Comparison of ENCODE assay signal across 19 cellular contexts in the genomic region with DNA sequence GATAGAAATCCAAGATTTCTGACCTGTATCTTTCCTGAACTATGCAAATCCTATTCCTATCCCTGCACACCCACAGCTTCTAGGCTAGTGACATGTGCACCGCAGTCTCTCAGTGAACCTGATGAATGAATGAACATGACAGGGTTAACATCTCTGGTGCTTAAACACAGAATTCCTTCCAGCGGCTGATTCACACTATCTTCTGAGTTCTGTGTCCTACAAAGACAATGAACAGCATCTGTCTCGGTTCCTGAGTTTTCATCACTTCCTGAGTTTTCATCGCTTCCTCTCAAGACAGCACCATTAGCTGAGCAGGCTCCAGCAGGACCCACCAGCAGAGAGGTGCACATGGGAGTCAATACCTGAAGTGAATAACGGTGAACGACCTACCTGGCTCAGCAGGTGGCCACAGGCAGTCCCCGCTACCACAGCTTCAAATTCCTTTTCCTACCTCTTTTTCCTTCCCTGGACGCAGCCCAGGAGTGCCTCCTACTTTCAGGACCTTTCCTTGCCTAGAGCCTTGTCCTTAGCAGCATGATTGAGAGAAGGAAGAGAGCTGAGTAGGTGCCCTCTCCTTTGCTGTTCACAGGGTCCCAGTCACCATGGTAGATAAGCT.
DNase-seq lines count a peak whose midpoint lies in the region; ATAC-seq and TF ChIP-seq lines count a peak whose summit lies in the region.
"Had no signal": no experiment of that assay in that cellular context is flagged by ENCODE, and none has a peak within 500 bp of the region (broad histone marks: within the 10 kb centered on the region; RNA-seq: fewer than 3 reads in every experiment).

No MANE protein-coding gene starts in this region.

- in situ Hi-C loops in brain microvascular endothelial cell (cut with HindIII; ENCODE audit: low pct_ligation_motif_present, low sequenced_read_pairs) = no loop called here

- H3K36me3 ChIP-seq in A673 (ENCODE audit: insufficient read depth, low read length, poor library complexity, severe bottlenecking) = no peaks in the 10 kb centered on the region
- no peaks in the 10 kb centered on the region for H3K36me3 ChIP-seq in brain microvascular endothelial cell (replicated peaks)
- H3K36me3 ChIP-seq: gastroesophageal sphincter, ovary, upper lobe of right lung had no signal

- H3K4me1 ChIP-seq in A673 (ENCODE audit: insufficient read depth, low read length, poor library complexity, severe bottlenecking) = peaks cover 39% of the 10 kb centered on the region
- H3K4me1 ChIP-seq: gastroesophageal sphincter, upper lobe of right lung had no signal

- CTCF ChIA-PET in A673 (lab: Charles Lee) = interaction anchor here (1.8 kb wide), 1 partner anchor 51 kb away, joined by 5 read pairs; no protein-coding TSS in a partner anchor

- intact Hi-C loops in A673 (cut with micrococcal nuclease; ENCODE audit: unreplicated experiment) = no loop called here

- no TSS peak for BruUV-seq in A673 (replicated peaks; lab: Mats Ljungman, UMichigan)

- peak overlapping the region; percentile 9 for H3K27ac ChIP-seq in A673 (ENCODE audit: low read depth, low read length, poor library complexity, severe bottlenecking)
- H3K27ac ChIP-seq in brain microvascular endothelial cell = peak overlapping the region; percentile 14
- H3K27ac ChIP-seq: gastroesophageal sphincter, ovary, upper lobe of right lung had no signal

- TF ChIP-seq CTCF in A673 (conservative IDR thresholded peaks at IDR 0.05; ENCODE audit: low read depth, low read length) (no peak), brain microvascular endothelial cell (IDR thresholded peaks at IDR 0.05; ENCODE audit: low read depth, low read length, missing control alignments) (no peak)

- peak; percentile 63 for DNase-seq in A673 (ENCODE audit: low spot score)
- DNase-seq in HCEC 1CT = peak; percentile 29
- no peak for DNase-seq in brain microvascular endothelial cell
- DNase-seq in kidney glomerular epithelial cell (lab: John Stamatoyannopoulos, UW) = peak; percentile 22
- DNase-seq in RKO (ENCODE audit: low spot score) = no peak
- no peak for DNase-seq in NOMO-1 treated with DMSO at 0.1 percent for 48 hours (lab: John Stamatoyannopoulos, UW; ENCODE audit: unreplicated experiment)
- no peak for DNase-seq in hypothalamus (lab: John Stamatoyannopoulos, UW)
- DNase-seq: activated CD4-positive, alpha-beta T cell treated with anti-CD3 and anti-CD28 coated beads for 4 hours; effector memory CD4-positive, alpha-beta T cell; KG1; NCI-H1417; NCI-H2227 treated with DMSO at 0.1 percent for 48 hours; ovary; SIG-M5; small intestine; upper lobe of right lung had no signal

- H3K9me3 ChIP-seq in A673 (ENCODE audit: low read depth, low read length, poor library complexity, severe bottlenecking) = no peaks in the 10 kb centered on the region
- H3K9me3 ChIP-seq: gastroesophageal sphincter, ovary, upper lobe of right lung had no signal

- H3K27me3 ChIP-seq in A673 (replicated peaks; ENCODE audit: insufficient read depth, low read depth, low read length, poor library complexity) (no peaks in the 10 kb centered on the region), brain microvascular endothelial cell (replicated peaks) (no peaks in the 10 kb centered on the region)
- H3K27me3 ChIP-seq: ovary, upper lobe of right lung had no signal

- no peak for ATAC-seq in GM18873 (IDR thresholded peaks at IDR 0.05; ENCODE audit: low FRiP score, unreplicated experiment)
- ATAC-seq: gastroesophageal sphincter; stimulated activated memory B cell treated with anti-CD40 and anti-IgM and Interleukin-4, amounts not matched to agents 10 μg/mL and 1 μg/mL and 100 μg/mL, for 72 hours; upper lobe of right lung had no signal

- POLR2A ChIA-PET in A673 (lab: Charles Lee; ENCODE audit: low non-redundant PET) = interaction anchor here (0.6 kb wide), 1 partner anchor 18 kb away, joined by 8 read pairs; no protein-coding TSS in a partner anchor

- H3K4me3 ChIP-seq in A673 (ENCODE audit: low read depth, low read length, poor library complexity, severe bottlenecking) (no peak overlapping the region), brain microvascular endothelial cell (ENCODE audit: low read depth, low read length) (no peak overlapping the region)
- H3K4me3 ChIP-seq: gastroesophageal sphincter, ovary, upper lobe of right lung had no signal

Comparison
In these comparisons a context has a peak if more than half of its experiments do, and no peak if none do; other contexts are left out.
1. DNase-seq: peak in A673 (single experiment), HCEC 1CT (single experiment) and kidney glomerular epithelial cell (single experiment); none in brain microvascular endothelial cell (single experiment), RKO (single experiment), NOMO-1 treated with DMSO at 0.1 percent for 48 hours (single experiment) and hypothalamus (0 of 51).